28 cellular contexts compared by ENCODE assay signal in the genomic region with DNA sequence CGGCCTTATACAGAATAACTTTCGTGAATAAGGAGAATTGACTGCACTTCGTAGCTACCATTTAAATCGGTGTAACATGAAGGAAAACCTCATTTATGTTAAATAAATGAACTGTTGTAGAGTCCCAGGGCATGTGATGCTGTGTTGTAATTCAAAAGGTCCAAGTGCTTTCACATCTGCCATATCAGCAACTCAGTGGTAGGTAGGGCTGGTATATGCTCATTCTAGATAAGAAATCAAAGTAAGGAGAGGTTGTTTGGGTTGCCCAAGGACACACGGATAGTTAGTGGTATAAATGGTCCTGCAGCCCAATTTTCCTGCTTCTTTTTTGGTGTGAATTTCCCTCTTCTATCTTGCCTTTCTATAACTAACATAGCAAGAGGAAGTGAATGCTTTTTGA.
"Had no signal": no experiment of that assay in that cellular context is flagged by ENCODE, and none has a peak within 500 bp of the region (broad histone marks: within the 10 kb centered on the region; RNA-seq: fewer than 3 reads in every experiment).

No MANE protein-coding gene starts in this region.

- H3K9me3 Mint-ChIP-seq: activated T-cell treated with anti-CD3 and anti-CD28 coated beads, Interleukin-2, amount 50 U/mL, for 72 hours had no signal

- H3K9me3 ChIP-seq: Peyer's patch, SJCRH30 had no signal

- DNase-seq: activated B cell treated with CpG ODN at 0.5 μM for 24 hours; activated CD4-positive, alpha-beta memory T cell treated with anti-CD3 and anti-CD28 coated beads, Interleukin-2, amount 10 ng/mL, durations not matched to agents 7 days and 5 days; activated CD4-positive, alpha-beta T cell treated with anti-CD3 and anti-CD28 coated beads, Interleukin-2, amount 50 U/mL, for 1 hour; activated CD8-positive, alpha-beta memory T cell treated with anti-CD3 and anti-CD28 coated beads, Interleukin-2, amount 50 U/mL, for 4 hours; activated gamma-delta T cell treated with Interleukin-2 at 50 U/mL for 16 hours; activated naive CD4-positive, alpha-beta T cell treated with anti-CD3 and anti-CD28 coated beads, Interleukin-2, amount 10 ng/mL, durations not matched to agents 7 days and 5 days; activated naive CD8-positive, alpha-beta T cell treated with anti-CD3 and anti-CD28 coated beads for 36 hours; activated T-cell treated with anti-CD3 and anti-CD28 coated beads, Interleukin-2, amount 50 U/mL, for 72 hours; Karpas-422; MM.1S; NCI-H1105; NCI-H1436; NCI-H1694 treated with DMSO at 0.1 percent for 48 hours; NCI-H2029 treated with DMSO at 0.1 percent for 48 hours; NCI-H345; NCI-H510A; NCI-H526 treated with DMSO at 0.1 percent for 48 hours; NCI-H82; NK-92 treated with Interleukin-12 subunit alpha and Interleukin-12 subunit beta, amount 100 ng/mL, for 24 hours; Peyer's patch; Right ventricle myocardium superior; SJCRH30; SW 1271 had no signal

- H3K36me3 Mint-ChIP-seq: activated naive CD4-positive, alpha-beta T cell treated with anti-CD3 and anti-CD28 coated beads, Interleukin-2, amount 10 ng/mL, durations not matched to agents 7 days and 5 days had no signal

- H3K4me1 Mint-ChIP-seq: activated B cell treated with CpG ODN at 0.5 μM for 24 hours had no signal

- H3K27ac ChIP-seq: Peyer's patch, RWPE1, SJCRH30 had no signal

- ATAC-seq: activated T-cell treated with anti-CD3 and anti-CD28 coated beads, Interleukin-2, amount 50 U/mL, for 72 hours; SK-N-SH treated with all-trans-retinoic acid at 6 μM for 48 hours had no signal

- FAIRE-seq: TTC549 had no signal

- H3K4me3 ChIP-seq: Peyer's patch, SJCRH30 had no signal

- H3K27me3 Mint-ChIP-seq: activated B cell treated with CpG ODN at 0.5 μM for 24 hours; activated CD4-positive, alpha-beta memory T cell treated with anti-CD3 and anti-CD28 coated beads, Interleukin-2, amount 10 ng/mL, durations not matched to agents 7 days and 5 days; activated naive CD4-positive, alpha-beta T cell treated with anti-CD3 and anti-CD28 coated beads, Interleukin-2, amount 10 ng/mL, durations not matched to agents 7 days and 5 days; activated naive CD8-positive, alpha-beta T cell treated with anti-CD3 and anti-CD28 coated beads for 36 hours had no signal

- H3K27me3 ChIP-seq: Peyer's patch, SJCRH30 had no signal

- H3K36me3 ChIP-seq: Peyer's patch, SJCRH30 had no signal

- H3K27ac Mint-ChIP-seq: activated B cell treated with CpG ODN at 0.5 μM for 24 hours; activated CD4-positive, alpha-beta memory T cell treated with anti-CD3 and anti-CD28 coated beads, Interleukin-2, amount 10 ng/mL, durations not matched to agents 7 days and 5 days; activated naive CD4-positive, alpha-beta T cell treated with anti-CD3 and anti-CD28 coated beads, Interleukin-2, amount 10 ng/mL, durations not matched to agents 7 days and 5 days; activated naive CD8-positive, alpha-beta T cell treated with anti-CD3 and anti-CD28 coated beads for 36 hours; activated T-cell treated with anti-CD3 and anti-CD28 coated beads, Interleukin-2, amount 50 U/mL, for 72 hours; activated T-helper 2 cell treated with anti-CD3 and anti-CD28 coated beads, Interferon-gamma antibody, Interleukin-2, Interleukin-4, amounts not matched to agents 10 μg/mL and 5 μg/mL and 100 μg/mL, durations not matched to agents 14 hours and 24 hours and 36 hours; T-helper 1 cell treated with Interleukin-12 subunit alpha and Interleukin-12 subunit beta and Interleukin-4 antibody, amounts not matched to agents 30 μg/mL and 1 μg/mL, for 36 hours had no signal

- H3K4me1 ChIP-seq: Peyer's patch had no signal

- H3K4me3 Mint-ChIP-seq: activated B cell treated with CpG ODN at 0.5 μM for 24 hours; activated CD4-positive, alpha-beta memory T cell treated with anti-CD3 and anti-CD28 coated beads, Interleukin-2, amount 10 ng/mL, durations not matched to agents 7 days and 5 days; activated naive CD4-positive, alpha-beta T cell treated with anti-CD3 and anti-CD28 coated beads, Interleukin-2, amount 10 ng/mL, durations not matched to agents 7 days and 5 days; activated naive CD8-positive, alpha-beta T cell treated with anti-CD3 and anti-CD28 coated beads for 36 hours; activated T-cell treated with anti-CD3 and anti-CD28 coated beads, Interleukin-2, amount 50 U/mL, for 72 hours; T-helper 1 cell treated with Interleukin-12 subunit alpha and Interleukin-12 subunit beta and Interleukin-4 antibody, amounts not matched to agents 30 μg/mL and 1 μg/mL, for 36 hours had no signal
